ENCODE assay signal across 12 cellular contexts in the genomic region with DNA sequence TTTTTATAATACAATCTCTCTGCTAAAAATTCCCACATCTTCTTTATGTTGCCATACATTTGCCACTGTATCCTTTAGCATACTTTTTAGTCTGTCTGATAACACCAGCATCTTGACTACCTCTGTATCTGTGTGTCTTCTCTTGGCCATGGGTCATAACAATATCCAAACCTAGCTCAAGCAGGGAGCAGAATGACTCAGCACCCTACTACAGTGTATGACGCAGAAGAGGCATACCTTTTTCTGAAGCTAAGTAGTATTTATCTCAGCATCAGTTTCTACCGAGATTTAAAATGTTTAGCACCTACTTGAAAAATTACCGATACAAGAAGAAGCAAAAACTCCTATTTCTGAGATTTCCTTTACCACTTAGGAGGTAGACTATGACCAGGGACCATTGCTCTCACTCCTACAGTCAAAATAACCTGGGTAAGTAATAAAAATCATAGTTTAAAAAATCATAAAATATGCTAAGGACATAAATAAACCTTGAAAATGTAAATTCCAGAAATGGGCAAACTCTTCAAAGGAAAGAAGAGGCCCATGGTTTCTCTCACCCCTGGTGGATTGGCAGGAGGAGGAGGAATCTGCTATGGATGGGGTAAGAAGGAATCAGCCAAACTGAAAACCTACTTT.
A peak's percentile ranks its signal among the peaks of the same experiment; 100 is the strongest.
DNase-seq lines count a peak whose midpoint lies in the region; ATAC-seq, FAIRE-seq and TF ChIP-seq lines count a peak whose summit lies in the region.
"Had no signal": no experiment of that assay in that cellular context is flagged by ENCODE, and none has a peak within 500 bp of the region (broad histone marks: within the 10 kb centered on the region; RNA-seq: fewer than 3 reads in every experiment).

No MANE protein-coding gene starts in this region.

- no peak overlapping the region for H3K4me3 ChIP-seq in K562
- no peak overlapping the region for H3K4me3 ChIP-seq in mesenchymal stem cell (ENCODE audit: insufficient read depth in 1 of 2, low read depth in 1 of 2, low read length in 2 of 2)
- H3K4me3 ChIP-seq: right lobe of liver, SJSA1 had no signal

- no peaks in the 10 kb centered on the region for H3K9me1 ChIP-seq in K562 (ENCODE audit: control insufficient read depth, insufficient read depth, low read length)

- no peak overlapping the region for H2BK5ac ChIP-seq in mesenchymal stem cell (ENCODE audit: low read depth, low read length, poor library complexity, severe bottlenecking)

- TF ChIP-seq POLR2A in GM12891 (IDR thresholded peaks at IDR 0.05; ENCODE audit: low read depth, low read length) (no peak), K562 (conservative IDR thresholded peaks at IDR 0.05) (no peak)

- no peak overlapping the region for H3K14ac ChIP-seq in mesenchymal stem cell (ENCODE audit: low read length in 2 of 2)

- no peak overlapping the region for H3K18ac ChIP-seq in mesenchymal stem cell (ENCODE audit: low read depth in 1 of 2, low read length in 2 of 2)

- no peaks in the 10 kb centered on the region for H3K9me3 Mint-ChIP-seq in CD4-positive, alpha-beta T cell
- H3K9me3 Mint-ChIP-seq: HFFc6 had no signal

- H3K4me1 ChIP-seq in K562 (replicated peaks in 1 of 2; ENCODE audit: control insufficient read depth in 2 of 2, insufficient read depth in 2 of 2, low read length in 2 of 2) (no peaks in the 10 kb centered on the region), mesenchymal stem cell (ENCODE audit: control insufficient read depth, insufficient read depth, low read depth, low read length) (peaks cover 1% of the 10 kb centered on the region)
- H3K4me1 ChIP-seq: SJSA1 had no signal

- H3K27ac Mint-ChIP-seq in CD4-positive, alpha-beta T cell, result no peak overlapping the region
- H3K27ac Mint-ChIP-seq: HFFc6 had no signal

- H3K4me2 ChIP-seq in K562 (ENCODE audit: insufficient read depth, low read length), result no peak overlapping the region
- H3K4me2 ChIP-seq in mesenchymal stem cell (ENCODE audit: low read length, poor library complexity, severe bottlenecking), result no peak overlapping the region

- H3K4me3 Mint-ChIP-seq in CD4-positive, alpha-beta T cell, result no peak overlapping the region
- H3K4me3 Mint-ChIP-seq: HFFc6 had no signal

- CTCF ChIA-PET in K562 (lab: Yijun Ruan, JAX; ENCODE audit: low intra/inter-chr PET ratio), result no interaction called here
- CTCF ChIA-PET in CD4-positive, alpha-beta T cell (lab: Charles Lee), result no interaction called here

- no peak overlapping the region for H3K23ac ChIP-seq in mesenchymal stem cell (ENCODE audit: low read length in 2 of 2)

- H2BK12ac ChIP-seq in mesenchymal stem cell (ENCODE audit: low read length in 2 of 2), result no peak overlapping the region

- TF ChIP-seq EP300 in K562 (IDR thresholded peaks at IDR 0.05; ENCODE audit: low read length), result no peak

- H2BK120ac ChIP-seq in mesenchymal stem cell (ENCODE audit: low read depth, low read length), result no peak overlapping the region

- 2% methylated on average over 3 of the region's 3 CpGs for WGBS in K562 (ENCODE audit: insufficient coverage, low coverage, missing lambda C conversion rate)
- WGBS in mesenchymal stem cell, result 58% methylated on average over 3 of the region's 3 CpGs

- H3K36me3 Mint-ChIP-seq in CD4-positive, alpha-beta T cell (ENCODE audit: low read depth), result no peaks in the 10 kb centered on the region

- POLR2A ChIA-PET in K562 (lab: Yijun Ruan, JAX), result no interaction called here
- POLR2A ChIA-PET in CD4-positive, alpha-beta T cell (lab: Charles Lee), result no interaction called here

- peaks cover 2% of the 10 kb centered on the region for H3K79me1 ChIP-seq in mesenchymal stem cell (replicated peaks; ENCODE audit: low read length, poor library complexity, severe bottlenecking)

- no peak for TF ChIP-seq RAD21 in K562 (CRISPR knock-in tag; conservative IDR thresholded peaks at IDR 0.05 in 1 of 2, IDR thresholded peaks at IDR 0.05 in 1 of 2)

- peak; percentile 76 for ATAC-seq in HG02884 (IDR thresholded peaks at IDR 0.05; ENCODE audit: unreplicated experiment)
- ATAC-seq in K562, result no peak
- ATAC-seq in GM21825 (IDR thresholded peaks at IDR 0.05; ENCODE audit: unreplicated experiment), result no peak
- ATAC-seq in CD4-positive, alpha-beta T cell (ENCODE audit: poor library complexity), result no peak
- ATAC-seq in GM21381 (IDR thresholded peaks at IDR 0.05; ENCODE audit: unreplicated experiment), result no peak

- H3K4me1 Mint-ChIP-seq in CD4-positive, alpha-beta T cell (ENCODE audit: low read depth), result no peaks in the 10 kb centered on the region

- DNase-seq in GM12891 (ENCODE audit: insufficient read length, low spot score) (no peak), K562 (ENCODE audit: extremely low read depth in 1 of 4, low spot score in 3 of 4) (peak in 1 of 4 experiments; percentile 5), mesenchymal stem cell (peak; percentile 44), retina (no peak)
- DNase-seq in CD4-positive, alpha-beta T cell, result no peak
- DNase-seq: HFFc6, NCI-H2171, right lobe of liver had no signal

- FAIRE-seq in GM12891 (lab: Jason Lieb, UNC) (peak; percentile 5), K562 (lab: Jason Lieb, UNC) (peak; percentile 11)

- H4K8ac ChIP-seq in mesenchymal stem cell (ENCODE audit: low read length), result no peak overlapping the region

- in situ Hi-C loops in K562 (cut with MboI), result no loop called here

- H3K79me2 ChIP-seq in K562 (ENCODE audit: control insufficient read depth, insufficient read depth, low read length), result no peaks in the 10 kb centered on the region

- H4K20me1 ChIP-seq in K562 (replicated peaks; ENCODE audit: control insufficient read depth, insufficient read depth, low read length), result no peaks in the 10 kb centered on the region

- H2AK5ac ChIP-seq in mesenchymal stem cell (ENCODE audit: low read length, severe bottlenecking), result no peak overlapping the region

- H4K91ac ChIP-seq in mesenchymal stem cell (ENCODE audit: low read length), result no peak overlapping the region

- H3K27me3 ChIP-seq in K562 (ENCODE audit: control insufficient read depth in 2 of 2, insufficient read depth in 2 of 2, low read length in 2 of 2), result peaks cover 2 to 5% of the 10 kb centered on the region in 2 experiments; a peak in 1 of 5 replicates
- H3K27me3 ChIP-seq in mesenchymal stem cell (ENCODE audit: control insufficient read depth in 1 of 2, insufficient read depth in 1 of 2, low read length in 2 of 2), result no peaks in the 10 kb centered on the region
- H3K27me3 ChIP-seq in CD4-positive, alpha-beta T cell (ENCODE audit: control insufficient read depth, insufficient read depth, low read length), result no peaks in the 10 kb centered on the region
- H3K27me3 ChIP-seq: right lobe of liver, SJSA1 had no signal

- H3K27ac ChIP-seq in K562 (ENCODE audit: extremely low read depth, low read depth, low read length) (no peak overlapping the region), mesenchymal stem cell (ENCODE audit: low read length, poor library complexity, severe bottlenecking) (no peak overlapping the region)
- H3K27ac ChIP-seq in CD4-positive, alpha-beta T cell (ENCODE audit: low read depth, low read length), result no peak overlapping the region
- H3K27ac ChIP-seq: SJSA1 had no signal

- BruUV-seq in K562 (replicated peaks; lab: Mats Ljungman, UMichigan), result no TSS peak

- no peak overlapping the region for H3K4ac ChIP-seq in mesenchymal stem cell (ENCODE audit: low read depth in 1 of 2, low read length in 2 of 2)

- intact Hi-C loops in K562 (cut with micrococcal nuclease), result no loop called here
- intact Hi-C loops in CD4-positive, alpha-beta T cell (cut with DNase I, micrococcal nuclease), result no loop called here

- H2AFZ ChIP-seq in K562 (ENCODE audit: low read depth, low read length) (no peak overlapping the region), mesenchymal stem cell (ENCODE audit: low read depth, low read length) (no peak overlapping the region)

- no peak overlapping the region for H2BK15ac ChIP-seq in mesenchymal stem cell (ENCODE audit: low read depth, poor library complexity, severe bottlenecking)

- H3K9me3 ChIP-seq in K562 (replicated peaks; ENCODE audit: control insufficient read depth, insufficient read depth, low read depth, low read length) (no peaks in the 10 kb centered on the region), mesenchymal stem cell (ENCODE audit: control insufficient read depth, low read length) (no peaks in the 10 kb centered on the region)
- no peaks in the 10 kb centered on the region for H3K9me3 ChIP-seq in CD4-positive, alpha-beta T cell (ENCODE audit: control insufficient read depth, low read length)
- H3K9me3 ChIP-seq: right lobe of liver, SJSA1 had no signal

- no peaks in the 10 kb centered on the region for H3K27me3 Mint-ChIP-seq in CD4-positive, alpha-beta T cell

- H3K36me3 ChIP-seq in K562 (ENCODE audit: control insufficient read depth, insufficient read depth, low read length), result no peaks in the 10 kb centered on the region
- no peaks in the 10 kb centered on the region for H3K36me3 ChIP-seq in mesenchymal stem cell (ENCODE audit: control insufficient read depth in 1 of 2, insufficient read depth in 2 of 2, low read depth in 1 of 2, low read length in 2 of 2)
- H3K36me3 ChIP-seq: right lobe of liver, SJSA1 had no signal

- no peak overlapping the region for H3K9ac ChIP-seq in K562 (ENCODE audit: insufficient read depth in 1 of 2, low read depth in 2 of 2, low read length in 2 of 2)
- H3K9ac ChIP-seq in mesenchymal stem cell (ENCODE audit: low read length), result no peak overlapping the region

- no peak for TF ChIP-seq CTCF in K562 (IDR thresholded peaks at IDR 0.05 in 2 of 3, conservative IDR thresholded peaks at IDR 0.05 in 1 of 3; ENCODE audit: insufficient read depth in 2 of 3, low read depth in 1 of 3, low read length in 3 of 3)
- no peak for TF ChIP-seq CTCF in CD4-positive, alpha-beta T cell (IDR thresholded peaks at IDR 0.05)

TF ChIP-seq in GM12891, 5 proteins besides CTCF, POLR2A, EP300 and RAD21:
- TF ChIP-seq POU2F2 (IDR thresholded peaks at IDR 0.05; ENCODE audit: low read depth, low read length) (no peak), POLR2AphosphoS5 (IDR thresholded peaks at IDR 0.05; ENCODE audit: low read depth, low read length) (no peak), PAX5 (IDR thresholded peaks at IDR 0.05; ENCODE audit: insufficient read depth, low read length, severe bottlenecking) (no peak), TAF1 (IDR thresholded peaks at IDR 0.05; ENCODE audit: low read depth, low read length) (no peak), SPI1 (IDR thresholded peaks at IDR 0.05; ENCODE audit: low read depth, low read length) (no peak)

TF ChIP-seq in K562, 482 proteins besides CTCF, POLR2A, EP300 and RAD21 (continues in another document):
- TF ChIP-seq NFE2 (IDR thresholded peaks at IDR 0.05; ENCODE audit: low read depth) (peak; percentile 48; the same call in 1 of the 2 replicates), PTBP1 (IDR thresholded peaks at IDR 0.05; ENCODE audit: low read depth, low read length) (no peak)
- TF ChIP-seq, protein P1, sequence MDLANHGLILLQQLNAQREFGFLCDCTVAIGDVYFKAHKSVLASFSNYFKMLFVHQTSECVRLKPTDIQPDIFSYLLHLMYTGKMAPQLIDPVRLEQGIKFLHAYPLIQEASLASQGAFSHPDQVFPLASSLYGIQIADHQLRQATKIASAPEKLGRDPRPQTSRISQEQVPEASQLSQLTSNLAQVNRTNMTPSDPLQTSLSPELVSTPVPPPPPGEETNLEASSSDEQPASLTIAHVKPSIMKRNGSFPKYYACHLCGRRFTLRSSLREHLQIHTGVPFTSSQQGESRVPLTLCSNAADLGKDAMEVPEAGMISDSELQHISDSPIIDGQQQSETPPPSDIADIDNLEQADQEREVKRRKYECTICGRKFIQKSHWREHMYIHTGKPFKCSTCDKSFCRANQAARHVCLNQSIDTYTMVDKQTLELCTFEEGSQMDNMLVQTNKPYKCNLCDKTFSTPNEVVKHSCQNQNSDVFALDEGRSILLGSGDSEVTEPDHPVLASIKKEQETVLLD (IDR thresholded peaks at IDR 0.05), result no peak
